ENCODE assay signal across 8 cellular contexts in genomic region chr16:67561824-67562525, GRCh38. TPM values are rescaled to one million over a fixed set of nuclear protein-coding genes. Genes with fewer than 3 reads are reported as not detected.
DNase-seq lines count a peak whose midpoint lies in the region; ATAC-seq and TF ChIP-seq lines count a peak whose summit lies in the region.

No MANE protein-coding gene starts in this region.

- CTCF ChIA-PET in activated B cell treated with CpG ODN at 0.5 μM for 24 hours (lab: Charles Lee): interaction anchor here (1.0 to 10.0 kb wide), 16 partner anchors 10 to 277 kb away, joined by 3 to 200 read pairs (median 5); partner anchors contain the start of genes ATP6V0D1 and CARMIL2

- ATAC-seq in GM18907 (IDR thresholded peaks at IDR 0.05; ENCODE audit: unreplicated experiment) (peak; percentile 83), HG03139 (IDR thresholded peaks at IDR 0.05; ENCODE audit: unreplicated experiment) (peak; percentile 74), activated B cell treated with CpG ODN at 0.5 μM for 24 hours (ENCODE audit: low read depth) (peak; percentile 77)

- TF ChIP-seq CTCF in activated B cell treated with CpG ODN at 0.5 μM for 24 hours (IDR thresholded peaks at IDR 0.05): no peak

- DNase-seq in AG08396 (ENCODE audit: low spot score) (peak; percentile 99), NCI-H226 (peak; percentile 96), activated B cell treated with CpG ODN at 0.5 μM for 24 hours (peak; percentile 97), caudate nucleus (lab: John Stamatoyannopoulos, UW) (peak in 59 of 61 donors; percentile 71 to 99 (median 94)), islet precursor cell (peak; percentile 98)
- peak; percentile 91 to 97 for DNase-seq in stimulated activated CD4-positive, alpha-beta T cell treated with anti-CD3 and anti-CD28 coated beads, Interleukin-12 subunit alpha, Interleukin-12 subunit beta, amount 100 ng/mL, for 24 hours (ENCODE audit: low read depth in 2 of 2)

- H3K4me3 Mint-ChIP-seq in activated B cell treated with CpG ODN at 0.5 μM for 24 hours: peak overlapping the region; percentile 91

- POLR2A ChIA-PET in activated B cell treated with CpG ODN at 0.5 μM for 24 hours (lab: Charles Lee): interaction anchor here (0.6 to 5.0 kb wide), 23 partner anchors 10 to 817 kb away, joined by 3 to 133 read pairs (median 7); partner anchors contain the start of genes ACD, ATP6V0D1, CARMIL2 and NFATC3

- H3K4me1 Mint-ChIP-seq in activated B cell treated with CpG ODN at 0.5 μM for 24 hours: peaks cover 61% of the 10 kb centered on the region

- H3K9me3 Mint-ChIP-seq in activated B cell treated with CpG ODN at 0.5 μM for 24 hours: no peaks in the 10 kb centered on the region

- peak overlapping the region; percentile 91 for H3K27ac Mint-ChIP-seq in activated B cell treated with CpG ODN at 0.5 μM for 24 hours

- peak overlapping the region; percentile 53 for H3K27ac ChIP-seq in caudate nucleus (ENCODE audit: low read depth, low read length)

- peaks cover 8% of the 10 kb centered on the region for H3K36me3 Mint-ChIP-seq in activated B cell treated with CpG ODN at 0.5 μM for 24 hours (ENCODE audit: low read depth)

- intact Hi-C loops in activated B cell treated with CpG ODN at 0.5 μM for 24 hours (cut with micrococcal nuclease): loop anchor here (1.0 to 2.0 kb wide), 18 partner anchors 10 to 373 kb away; partner anchors contain the start of genes ACD, ATP6V0D1, CARMIL2 and FHOD1

- H3K27me3 Mint-ChIP-seq in activated B cell treated with CpG ODN at 0.5 μM for 24 hours: no peaks in the 10 kb centered on the region

RNA-seq across cellular contexts. Expression of gene CTCF, which starts 0.4 kb away (rescaled TPM):
- total RNA-seq in activated B cell treated with CpG ODN at 0.5 μM for 24 hours: 53.1 and 59.6 TPM in 2 replicates

RNA-seq across cellular contexts. Expression of gene RIPOR1, which starts 33.3 kb away (rescaled TPM):
- 136 and 159 TPM in 2 replicates for total RNA-seq in activated B cell treated with CpG ODN at 0.5 μM for 24 hours

Comparison
In these comparisons a context has a peak if more than half of its experiments do, and no peak if none do; other contexts are left out.
1. Peak in every context shown above with its lines: DNase-seq, ATAC-seq and H3K27ac ChIP-seq.